ENCODE assay signal across 1 cellular context in genomic region chrX:17242470-17242869, GRCh38.
TF ChIP-seq lines count a peak whose summit lies in the region.

No MANE protein-coding gene starts in this region.

TF ChIP-seq in liver, 16 proteins besides CTCF, POLR2A, EP300 and RAD21 (continued from another document):
- TF ChIP-seq ZBTB33 (IDR thresholded peaks at IDR 0.05), result no peak
